22 cellular contexts compared by ENCODE assay signal in genomic region chr6:33636655-33637054, GRCh38. TPM values are rescaled to one million over a fixed set of nuclear protein-coding genes. Genes with fewer than 3 reads are reported as not detected.
DNase-seq lines count a peak whose midpoint lies in the region; ATAC-seq, FAIRE-seq and TF ChIP-seq lines count a peak whose summit lies in the region.
"Had no signal": no experiment of that assay in that cellular context is flagged by ENCODE, and none has a peak within 500 bp of the region (broad histone marks: within the 10 kb centered on the region; RNA-seq: fewer than 3 reads in every experiment).

No MANE protein-coding gene starts in this region.

- TF ChIP-seq POLR2A in H1 (IDR thresholded peaks at IDR 0.05; ENCODE audit: control extremely low read depth in 1 of 2, low read depth in 2 of 2, low read length in 2 of 2) = no peak

- WGBS in H1 (ENCODE audit: extremely low coverage in 1 of 2, insufficient coverage in 1 of 2, insufficient read length in 1 of 2, insufficient replicate concordance in 2 of 2, low coverage in 1 of 2, low lambda C conversion rate in 2 of 2, missing lambda C conversion rate in 1 of 2), 2 experiments = 77% methylated on average over 11 of the region's 11 CpGs; no CpG with 5 or more reads in 1 of the 2 experiments

- H3K36me3 ChIP-seq in H1 (ENCODE audit: control insufficient read depth in 2 of 4, insufficient read depth in 4 of 4, low read length in 3 of 4) = no peaks in the 10 kb centered on the region

- H2AFZ ChIP-seq in H1 (ENCODE audit: low read length) = no peak overlapping the region

- intact Hi-C loops in activated CD8-positive, alpha-beta T cell treated with anti-CD3 and anti-CD28 coated beads for 36 hours (cut with micrococcal nuclease) = no loop called here

- ATAC-seq in activated CD8-positive, alpha-beta T cell treated with anti-CD3 and anti-CD28 coated beads, Interleukin-2, amount 10 ng/mL, durations not matched to agents 7 days and 5 days = no peak
- no peak for ATAC-seq in activated CD8-positive, alpha-beta T cell treated with anti-CD3 and anti-CD28 coated beads for 36 hours
- no peak for ATAC-seq in T-helper 17 cell

- H2BK5ac ChIP-seq in H1 (ENCODE audit: low read depth, low read length) = peak overlapping the region; percentile 6; the same call in 1 of the 2 replicates

- DNase-seq in activated CD8-positive, alpha-beta T cell treated with anti-CD3 and anti-CD28 coated beads, Interleukin-2, amount 10 ng/mL, durations not matched to agents 7 days and 5 days = no peak
- no peak for DNase-seq in activated CD8-positive, alpha-beta T cell treated with anti-CD3 and anti-CD28 coated beads for 36 hours
- no peak for DNase-seq in T-helper 17 cell
- no peak for DNase-seq in H1 (ENCODE audit: low read depth in 1 of 2, low spot score in 2 of 2)
- no peak for DNase-seq in NCI-H1105 (lab: John Stamatoyannopoulos, UW)
- no peak for DNase-seq in HTR-8/SVneo (ENCODE audit: insufficient read length, low spot score)
- DNase-seq in CD1c-positive myeloid dendritic cell (ENCODE audit: extremely low spot score) = no peak
- DNase-seq in chondrocyte (ENCODE audit: low spot score) = no peak
- DNase-seq: DMS 273 treated with DMSO at 0.1 percent for 48 hours, DMS79 treated with DMSO at 0.1 percent for 48 hours, HFFc6, MV-4-11, NCI-H1694, NCI-H2081, NCI-H2171, NCI-H524 treated with DMSO at 0.1 percent for 48 hours, NCI-H82, Peyer's patch had no signal

- no peak overlapping the region for H4K5ac ChIP-seq in H1 (ENCODE audit: insufficient read length, low read depth, low read length)

- H2AK5ac ChIP-seq in H1 (ENCODE audit: low read depth, low read length) = no peak overlapping the region

- no peaks in the 10 kb centered on the region for H3K27me3 Mint-ChIP-seq in activated CD8-positive, alpha-beta T cell treated with anti-CD3 and anti-CD28 coated beads, Interleukin-2, amount 10 ng/mL, durations not matched to agents 7 days and 5 days (ENCODE audit: low read depth)
- no peaks in the 10 kb centered on the region for H3K27me3 Mint-ChIP-seq in activated CD8-positive, alpha-beta T cell treated with anti-CD3 and anti-CD28 coated beads for 36 hours
- H3K27me3 Mint-ChIP-seq in T-helper 17 cell (no peaks in the 10 kb centered on the region), chondrocyte (ENCODE audit: low read depth) (no peaks in the 10 kb centered on the region)

- no peak overlapping the region for H3K4me3 ChIP-seq in H1 (ENCODE audit: extremely low read depth in 1 of 4, insufficient read depth in 2 of 4, low read depth in 3 of 4, low read length in 4 of 4)
- H3K4me3 ChIP-seq: BLaER1 treated with 17β-estradiol and CSF1 and Interleukin-3, amounts not matched to agents 10 nM and 100 nM; Peyer's patch had no signal

- H4K8ac ChIP-seq in H1 (ENCODE audit: extremely low read depth, insufficient read depth, low read length) = no peak overlapping the region

- H3K79me1 ChIP-seq in H1 (ENCODE audit: low read depth, low read length) = peaks cover 6% of the 10 kb centered on the region

- TF ChIP-seq RAD21 in H1 (IDR thresholded peaks at IDR 0.05 in 1 of 2, conservative IDR thresholded peaks at IDR 0.05 in 1 of 2; ENCODE audit: low read depth in 2 of 2, low read length in 2 of 2) = no peak

- no peak overlapping the region for H3K23ac ChIP-seq in H1 (ENCODE audit: insufficient read length)

- no peaks in the 10 kb centered on the region for H3K9me3 Mint-ChIP-seq in activated CD8-positive, alpha-beta T cell treated with anti-CD3 and anti-CD28 coated beads, Interleukin-2, amount 10 ng/mL, durations not matched to agents 7 days and 5 days (ENCODE audit: insufficient read depth)
- no peaks in the 10 kb centered on the region for H3K9me3 Mint-ChIP-seq in activated CD8-positive, alpha-beta T cell treated with anti-CD3 and anti-CD28 coated beads for 36 hours
- no peaks in the 10 kb centered on the region for H3K9me3 Mint-ChIP-seq in chondrocyte (ENCODE audit: low read depth)
- H3K9me3 Mint-ChIP-seq: HFFc6 had no signal

- H3K23me2 ChIP-seq in H1 (ENCODE audit: low read depth, low read length) = peaks cover 11% of the 10 kb centered on the region; the same call in 1 of the 2 replicates

- no peak overlapping the region for H3K4me2 ChIP-seq in H1 (ENCODE audit: insufficient read depth in 1 of 2, low read depth in 2 of 2, low read length in 2 of 2)

- no peak overlapping the region for H2BK120ac ChIP-seq in H1 (replicated peaks; ENCODE audit: low read depth, low read length)

- no peak overlapping the region for H2BK20ac ChIP-seq in H1 (ENCODE audit: low read length)

- no peak for TF ChIP-seq CTCF in activated CD8-positive, alpha-beta T cell treated with anti-CD3 and anti-CD28 coated beads for 36 hours (IDR thresholded peaks at IDR 0.05)
- TF ChIP-seq CTCF in H1 (IDR thresholded peaks at IDR 0.05; ENCODE audit: control extremely low read depth in 1 of 3, insufficient read depth in 1 of 3, low read depth in 1 of 3, low read length in 3 of 3) (no peak), chondrocyte (IDR thresholded peaks at IDR 0.05) (no peak)

- H3K14ac ChIP-seq in H1 (ENCODE audit: insufficient read length) = no peak overlapping the region

- H3K27ac Mint-ChIP-seq in activated CD8-positive, alpha-beta T cell treated with anti-CD3 and anti-CD28 coated beads, Interleukin-2, amount 10 ng/mL, durations not matched to agents 7 days and 5 days = peak overlapping the region; percentile 5
- H3K27ac Mint-ChIP-seq in activated CD8-positive, alpha-beta T cell treated with anti-CD3 and anti-CD28 coated beads for 36 hours = no peak overlapping the region
- H3K27ac Mint-ChIP-seq in T-helper 17 cell (peak overlapping the region; percentile 92), chondrocyte (ENCODE audit: unreplicated experiment) (no peak overlapping the region)
- H3K27ac Mint-ChIP-seq: HFFc6 had no signal

- no peak for FAIRE-seq in H1 (lab: Jason Lieb, UNC)
- FAIRE-seq in HTR-8/SVneo (lab: Jason Lieb, UNC) = no peak
- FAIRE-seq: H54 had no signal

- H3K9me3 ChIP-seq in T-helper 17 cell (ENCODE audit: control insufficient read depth, low read length, poor library complexity, severe bottlenecking) = no peaks in the 10 kb centered on the region
- no peaks in the 10 kb centered on the region for H3K9me3 ChIP-seq in H1 (ENCODE audit: insufficient read depth in 2 of 2, low read depth in 1 of 2, low read length in 1 of 2)
- H3K9me3 ChIP-seq: BLaER1 treated with 17β-estradiol and CSF1 and Interleukin-3, amounts not matched to agents 10 nM and 100 nM; Peyer's patch had no signal

- CTCF ChIA-PET in activated CD8-positive, alpha-beta T cell treated with anti-CD3 and anti-CD28 coated beads, Interleukin-2, amount 10 ng/mL, durations not matched to agents 7 days and 5 days (lab: Charles Lee) = interaction anchor here (1.0 kb wide), 1 partner anchor 11 kb away, joined by 3 read pairs; no protein-coding TSS in a partner anchor
- CTCF ChIA-PET in activated CD8-positive, alpha-beta T cell treated with anti-CD3 and anti-CD28 coated beads for 36 hours (lab: Charles Lee) = no interaction called here
- CTCF ChIA-PET in H1 (lab: Charles Lee; ENCODE audit: partially characterized antibody) = interaction anchor here (0.6 to 6.0 kb wide), 6 partner anchors 14 to 68 kb away, joined by 3 to 94 read pairs (median 4); partner anchors contain the start of gene ITPR3

- peaks cover 3 to 20% of the 10 kb centered on the region in 2 experiments for H4K20me1 ChIP-seq in H1 (replicated peaks in 1 of 2; ENCODE audit: control insufficient read depth in 1 of 2, insufficient read depth in 2 of 2, low read length in 2 of 2)

- no peak overlapping the region for H3K56ac ChIP-seq in H1 (replicated peaks; ENCODE audit: insufficient read length, low read depth, low read length)

- H3K4ac ChIP-seq in H1 (replicated peaks; ENCODE audit: insufficient read length, low read depth, low read length) = no peak overlapping the region

- no peak overlapping the region for H3K18ac ChIP-seq in H1 (ENCODE audit: extremely low read depth, low read length)

- no peak overlapping the region for H3K4me3 Mint-ChIP-seq in activated CD8-positive, alpha-beta T cell treated with anti-CD3 and anti-CD28 coated beads, Interleukin-2, amount 10 ng/mL, durations not matched to agents 7 days and 5 days
- H3K4me3 Mint-ChIP-seq in activated CD8-positive, alpha-beta T cell treated with anti-CD3 and anti-CD28 coated beads for 36 hours = no peak overlapping the region
- no peak overlapping the region for H3K4me3 Mint-ChIP-seq in T-helper 17 cell
- H3K4me3 Mint-ChIP-seq in chondrocyte (ENCODE audit: unreplicated experiment) = no peak overlapping the region
- H3K4me3 Mint-ChIP-seq: HFFc6 had no signal

- peaks cover 32% of the 10 kb centered on the region for H3K36me3 Mint-ChIP-seq in activated CD8-positive, alpha-beta T cell treated with anti-CD3 and anti-CD28 coated beads, Interleukin-2, amount 10 ng/mL, durations not matched to agents 7 days and 5 days (ENCODE audit: low read depth)
- H3K36me3 Mint-ChIP-seq in activated CD8-positive, alpha-beta T cell treated with anti-CD3 and anti-CD28 coated beads for 36 hours (ENCODE audit: low read depth) = peaks cover 12% of the 10 kb centered on the region
- H3K36me3 Mint-ChIP-seq in T-helper 17 cell (ENCODE audit: low read depth) (peaks cover 2% of the 10 kb centered on the region), chondrocyte (ENCODE audit: low read depth) (peaks cover 2% of the 10 kb centered on the region)

- peaks cover 56% of the 10 kb centered on the region for H3K4me1 Mint-ChIP-seq in activated CD8-positive, alpha-beta T cell treated with anti-CD3 and anti-CD28 coated beads, Interleukin-2, amount 10 ng/mL, durations not matched to agents 7 days and 5 days (ENCODE audit: low read depth)
- peaks cover 51% of the 10 kb centered on the region for H3K4me1 Mint-ChIP-seq in activated CD8-positive, alpha-beta T cell treated with anti-CD3 and anti-CD28 coated beads for 36 hours (ENCODE audit: low read depth)
- peaks cover 49% of the 10 kb centered on the region for H3K4me1 Mint-ChIP-seq in T-helper 17 cell
- H3K4me1 Mint-ChIP-seq in chondrocyte (ENCODE audit: low read depth) = peaks cover 23% of the 10 kb centered on the region

- no peak for TF ChIP-seq EP300 in H1 (IDR thresholded peaks at IDR 0.05; ENCODE audit: borderline replicate concordance in 1 of 2, low read depth in 2 of 2, low read length in 2 of 2)

- no peak overlapping the region for H2BK15ac ChIP-seq in H1 (ENCODE audit: low read length)

- no peaks in the 10 kb centered on the region; a peak in 2 of 7 replicates for H3K27me3 ChIP-seq in H1 (replicated peaks in 1 of 4; ENCODE audit: control insufficient read depth in 3 of 4, extremely low read depth in 1 of 4, insufficient read depth in 3 of 4, low read length in 3 of 4)
- H3K27me3 ChIP-seq: Peyer's patch had no signal

- H3K9ac ChIP-seq in H1 (replicated peaks in 1 of 4; ENCODE audit: extremely low read depth in 1 of 4, low read depth in 3 of 4, low read length in 3 of 4) = no peak overlapping the region
- H3K9ac ChIP-seq: BLaER1 treated with 17β-estradiol and CSF1 and Interleukin-3, amounts not matched to agents 10 nM and 100 nM had no signal

- H2BK12ac ChIP-seq in H1 (ENCODE audit: low read depth, low read length) = 0 out of 2 replicates have a peak overlapping the region, but pooled peaks have one; percentile 19

- peaks cover 8 to 31% (median 13%) of the 10 kb centered on the region in 4 experiments for H3K4me1 ChIP-seq in H1 (replicated peaks in 1 of 4; ENCODE audit: control insufficient read depth in 3 of 4, insufficient read depth in 4 of 4, low read length in 3 of 4)

- no peak overlapping the region for H3K27ac ChIP-seq in H1 (ENCODE audit: low read depth, low read length)
- H3K27ac ChIP-seq: 22Rv1; BLaER1 treated with 17β-estradiol and CSF1 and Interleukin-3, amounts not matched to agents 10 nM and 100 nM; HL-60; Peyer's patch had no signal

- POLR2A ChIA-PET in activated CD8-positive, alpha-beta T cell treated with anti-CD3 and anti-CD28 coated beads, Interleukin-2, amount 10 ng/mL, durations not matched to agents 7 days and 5 days (lab: Charles Lee) = interaction anchor here (1.0 kb wide), 1 partner anchor 15 kb away, joined by 3 read pairs; no protein-coding TSS in a partner anchor
- POLR2A ChIA-PET in activated CD8-positive, alpha-beta T cell treated with anti-CD3 and anti-CD28 coated beads for 36 hours (lab: Charles Lee) = interaction anchor here (0.9 to 1.5 kb wide), 2 partner anchors 15 to 29 kb away, joined by 4 to 6 read pairs; partner anchors contain the start of gene ITPR3
- POLR2A ChIA-PET in H1 (lab: Charles Lee; ENCODE audit: partially characterized antibody) = interaction anchor here (0.7 to 1.3 kb wide), 2 partner anchors 40 to 189 kb away, joined by 3 to 4 read pairs; no protein-coding TSS in a partner anchor

- peaks cover 6 to 12% of the 10 kb centered on the region in 2 experiments; a peak in 2 of 4 replicates for H3K79me2 ChIP-seq in H1 (ENCODE audit: control insufficient read depth in 1 of 2, insufficient read depth in 2 of 2, low read length in 2 of 2)

- no peak overlapping the region for H4K91ac ChIP-seq in H1 (replicated peaks; ENCODE audit: insufficient read length, low read length)

RNA-seq across cellular contexts. Expression of gene ITPR3, which starts 15.5 kb away (rescaled TPM):
- total RNA-seq in activated CD8-positive, alpha-beta T cell treated with anti-CD3 and anti-CD28 coated beads, Interleukin-2, amount 10 ng/mL, durations not matched to agents 7 days and 5 days = 10 to 100 TPM; 57.8 to 59.3 TPM
- 10 to 100 TPM; 36.6 to 38.0 TPM for total RNA-seq in activated CD8-positive, alpha-beta T cell treated with anti-CD3 and anti-CD28 coated beads for 36 hours
- total RNA-seq in T-helper 17 cell (10 to 100 TPM; 48.1 to 48.3 TPM), chondrocyte (10.0 to 24.8 TPM (median 11.0 TPM) in 3 replicates)
- 44.9 and 45.7 TPM in 2 replicates for total RNA-seq in H1 (2021; fragmentation: NEBNext Ultra II Directional; extraction: Animal tissue kit (Norgen Biotek cat#: 25700))
- polyA plus RNA-seq in H1 (2011; rRNA removed) = 29.1 and 37.2 TPM in 2 replicates
- polyA plus RNA-seq in H1 (2011; cell fraction: cytosol; rRNA removed) = 22.7 TPM
- 157 TPM for polyA plus RNA-seq in H1 (2011; cell fraction: nucleus; rRNA removed)
- polyA plus RNA-seq in H1 (2012, experiment 1 of 2) = 22.4 to 35.2 TPM (median 31.8 TPM) in 4 replicates
- 11.9 TPM for polyA plus RNA-seq in H1 (2012, experiment 2 of 2)
- 24.7 TPM for polyA plus RNA-seq in H1 (2013, experiment 1 of 2)
- 23.5 TPM for polyA plus RNA-seq in H1 (2013, experiment 2 of 2)
- polyA minus RNA-seq in H1 (2011; rRNA and poly(A)+ RNA removed) = 45.6 and 48.9 TPM in 2 replicates
- polyA minus RNA-seq in H1 (2011; cell fraction: cytosol; rRNA and poly(A)+ RNA removed) = 23.7 TPM
- 42.2 TPM for polyA minus RNA-seq in H1 (2011; cell fraction: nucleus; rRNA and poly(A)+ RNA removed)

RNA-seq across cellular contexts. Expression of gene BAK1, which starts 56.6 kb away (rescaled TPM):
- total RNA-seq in activated CD8-positive, alpha-beta T cell treated with anti-CD3 and anti-CD28 coated beads, Interleukin-2, amount 10 ng/mL, durations not matched to agents 7 days and 5 days = 10 to 100 TPM; 76.0 to 76.2 TPM
- 10 to 100 TPM; 33.8 to 34.3 TPM for total RNA-seq in activated CD8-positive, alpha-beta T cell treated with anti-CD3 and anti-CD28 coated beads for 36 hours
- total RNA-seq in T-helper 17 cell (10 to 100 TPM; 27.7 to 34.6 TPM), chondrocyte (21.9 to 26.9 TPM (median 26.0 TPM) in 3 replicates)
- 43.3 and 45.1 TPM in 2 replicates for total RNA-seq in H1 (2021; fragmentation: NEBNext Ultra II Directional; extraction: Animal tissue kit (Norgen Biotek cat#: 25700))
- polyA plus RNA-seq in H1 (2011; rRNA removed) = 43.4 and 51.4 TPM in 2 replicates
- 38.7 TPM for polyA plus RNA-seq in H1 (2011; cell fraction: cytosol; rRNA removed)
- 33.2 TPM for polyA plus RNA-seq in H1 (2011; cell fraction: nucleus; rRNA removed)
- 25.3 to 42.8 TPM (median 38.6 TPM) in 4 replicates for polyA plus RNA-seq in H1 (2012, experiment 1 of 2)
- polyA plus RNA-seq in H1 (2012, experiment 2 of 2) = 50.1 TPM
- polyA plus RNA-seq in H1 (2013, experiment 1 of 2) = 19.1 TPM
- polyA plus RNA-seq in H1 (2013, experiment 2 of 2) = 19.0 TPM
- 33.0 and 37.7 TPM in 2 replicates for polyA minus RNA-seq in H1 (2011; rRNA and poly(A)+ RNA removed)
- polyA minus RNA-seq in H1 (2011; cell fraction: cytosol; rRNA and poly(A)+ RNA removed) = 27.4 TPM
- 15.8 TPM for polyA minus RNA-seq in H1 (2011; cell fraction: nucleus; rRNA and poly(A)+ RNA removed)

Comparison
In these comparisons a context has a peak if more than half of its experiments do, and no peak if none do; other contexts are left out.
1. H3K27ac Mint-ChIP-seq: peak in activated CD8-positive, alpha-beta T cell treated with anti-CD3 and anti-CD28 coated beads, Interleukin-2, amount 10 ng/mL, durations not matched to agents 7 days and 5 days (single experiment) and T-helper 17 cell (single experiment); none in activated CD8-positive, alpha-beta T cell treated with anti-CD3 and anti-CD28 coated beads for 36 hours (single experiment) and chondrocyte (single experiment).